In the genomic region with DNA sequence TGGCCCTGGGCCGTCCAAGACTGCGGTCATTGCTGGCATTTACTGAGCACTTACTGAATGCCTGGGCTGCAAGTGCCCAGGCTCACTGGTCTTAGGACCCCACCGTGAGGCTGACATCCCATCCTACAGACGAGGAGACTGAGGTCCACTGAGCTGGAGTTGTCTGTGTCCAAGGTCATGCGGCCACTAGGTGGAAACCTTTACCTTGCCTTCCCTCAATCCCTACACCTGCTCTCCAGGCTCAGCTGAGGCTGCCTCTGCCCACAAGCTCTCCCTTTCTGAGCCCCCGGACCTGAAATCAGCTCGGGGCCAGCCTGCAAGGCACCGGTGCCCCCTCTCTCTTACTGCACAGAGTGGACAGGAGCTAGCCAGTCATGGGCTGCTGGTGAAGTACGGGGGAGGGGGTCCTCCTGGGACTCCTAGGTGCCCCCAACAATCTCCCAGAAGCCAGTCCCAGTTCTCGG, we compare ENCODE assay signal across 1 cellular context.
TF ChIP-seq lines count a peak whose summit lies in the region.

No MANE protein-coding gene starts in this region.

TF ChIP-seq in HEK293, 187 proteins besides CTCF, POLR2A, EP300 and RAD21 (continued from another document):
- TF ChIP-seq SCRT2 (tag by site-specific recombination; IDR thresholded peaks at IDR 0.05) (no peak), ZNF785 (tag by site-specific recombination; IDR thresholded peaks at IDR 0.05) (no peak), MEIS1 (CRISPR knock-in tag; IDR thresholded peaks at IDR 0.05; ENCODE audit: borderline replicate concordance) (no peak)
- TF ChIP-seq, protein P1, sequence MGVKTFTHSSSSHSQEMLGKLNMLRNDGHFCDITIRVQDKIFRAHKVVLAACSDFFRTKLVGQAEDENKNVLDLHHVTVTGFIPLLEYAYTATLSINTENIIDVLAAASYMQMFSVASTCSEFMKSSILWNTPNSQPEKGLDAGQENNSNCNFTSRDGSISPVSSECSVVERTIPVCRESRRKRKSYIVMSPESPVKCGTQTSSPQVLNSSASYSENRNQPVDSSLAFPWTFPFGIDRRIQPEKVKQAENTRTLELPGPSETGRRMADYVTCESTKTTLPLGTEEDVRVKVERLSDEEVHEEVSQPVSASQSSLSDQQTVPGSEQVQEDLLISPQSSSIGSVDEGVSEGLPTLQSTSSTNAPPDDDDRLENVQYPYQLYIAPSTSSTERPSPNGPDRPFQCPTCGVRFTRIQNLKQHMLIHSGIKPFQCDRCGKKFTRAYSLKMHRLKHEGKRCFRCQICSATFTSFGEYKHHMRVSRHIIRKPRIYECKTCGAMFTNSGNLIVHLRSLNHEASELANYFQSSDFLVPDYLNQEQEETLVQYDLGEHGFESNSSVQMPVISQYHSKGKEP (tag by site-specific recombination; IDR thresholded peaks at IDR 0.05): no peak
- TF ChIP-seq, protein P2, sequence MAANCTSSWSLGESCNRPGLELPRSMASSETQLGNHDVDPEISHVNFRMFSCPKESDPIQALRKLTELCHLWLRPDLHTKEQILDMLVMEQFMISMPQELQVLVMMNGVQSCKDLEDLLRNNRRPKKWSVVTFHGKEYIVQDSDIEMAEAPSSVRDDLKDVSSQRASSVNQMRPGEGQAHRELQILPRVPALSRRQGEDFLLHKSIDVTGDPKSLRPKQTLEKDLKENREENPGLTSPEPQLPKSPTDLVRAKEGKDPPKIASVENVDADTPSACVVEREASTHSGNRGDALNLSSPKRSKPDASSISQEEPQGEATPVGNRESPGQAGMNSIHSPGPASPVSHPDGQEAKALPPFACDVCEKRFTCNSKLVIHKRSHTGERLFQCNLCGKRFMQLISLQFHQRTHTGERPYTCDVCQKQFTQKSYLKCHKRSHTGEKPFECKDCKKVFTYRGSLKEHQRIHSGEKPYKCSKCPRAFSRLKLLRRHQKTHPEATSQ (tag by site-specific recombination; IDR thresholded peaks at IDR 0.05): peak; percentile 71; the same call in 1 of the 2 replicates
